ENCODE assay signal across 1 cellular context in genomic region chr16:5032748-5033167, GRCh38.
TF ChIP-seq lines count a peak whose summit lies in the region.

No MANE protein-coding gene starts in this region.

TF ChIP-seq in HepG2, 621 proteins besides CTCF, POLR2A, EP300 and RAD21 (continued from another document and continues in another):
- TF ChIP-seq ELK4 (CRISPR knock-in tag; IDR thresholded peaks at IDR 0.05; ENCODE audit: borderline replicate concordance), result no peak
- no peak for TF ChIP-seq ATF2 (CRISPR knock-in tag; IDR thresholded peaks at IDR 0.05)
- TF ChIP-seq GABPB1 (CRISPR knock-in tag; IDR thresholded peaks at IDR 0.05), result no peak
- TF ChIP-seq RFX3 (CRISPR knock-in tag; IDR thresholded peaks at IDR 0.05), result no peak
- no peak for TF ChIP-seq CCDC6 (CRISPR knock-in tag; IDR thresholded peaks at IDR 0.05)
- no peak for TF ChIP-seq MED1 (CRISPR knock-in tag; IDR thresholded peaks at IDR 0.05)
- peak; percentile 70 for TF ChIP-seq PAXIP1 (CRISPR knock-in tag; conservative IDR thresholded peaks at IDR 0.05)
- TF ChIP-seq MLLT10 (CRISPR knock-in tag; IDR thresholded peaks at IDR 0.05), result no peak
- peak; percentile 58 for TF ChIP-seq TARDBP (CRISPR knock-in tag; IDR thresholded peaks at IDR 0.05)
- 0 out of 2 replicates have a peak, but pooled peaks have one; percentile 43 for TF ChIP-seq ZNF746 (CRISPR knock-in tag; IDR thresholded peaks at IDR 0.05)
- TF ChIP-seq ZNF512 (CRISPR knock-in tag; IDR thresholded peaks at IDR 0.05), result no peak
- TF ChIP-seq HOXA5 (CRISPR knock-in tag; IDR thresholded peaks at IDR 0.05), result no peak
- TF ChIP-seq NR0B2 (CRISPR knock-in tag; IDR thresholded peaks at IDR 0.05), result no peak
- TF ChIP-seq PPARG (CRISPR knock-in tag; conservative IDR thresholded peaks at IDR 0.05), result no peak; the same call in 1 of the 2 replicates
- no peak for TF ChIP-seq HIC2 (CRISPR knock-in tag; IDR thresholded peaks at IDR 0.05; ENCODE audit: low read depth)
- no peak for TF ChIP-seq ZNF7 (CRISPR knock-in tag; IDR thresholded peaks at IDR 0.05)
- TF ChIP-seq ZBTB38 (CRISPR knock-in tag; IDR thresholded peaks at IDR 0.05), result no peak
- peak; percentile 37; the same call in 1 of the 2 replicates for TF ChIP-seq SP5 (CRISPR knock-in tag; IDR thresholded peaks at IDR 0.05; ENCODE audit: borderline replicate concordance, low read depth)
- no peak for TF ChIP-seq ZFP36L1 (CRISPR knock-in tag; IDR thresholded peaks at IDR 0.05)
- no peak; the same call in none of the 2 replicates for TF ChIP-seq PATZ1 (CRISPR knock-in tag; IDR thresholded peaks at IDR 0.05)
- TF ChIP-seq ZNF33B (CRISPR knock-in tag; IDR thresholded peaks at IDR 0.05), result no peak; the same call in 1 of the 2 replicates
- no peak for TF ChIP-seq HMGXB4 (CRISPR knock-in tag; IDR thresholded peaks at IDR 0.05; ENCODE audit: borderline replicate concordance in 1 of 2, low read depth in 1 of 2)
- no peak for TF ChIP-seq ZNF260 (CRISPR knock-in tag; IDR thresholded peaks at IDR 0.05; ENCODE audit: borderline replicate concordance, low read depth)
- TF ChIP-seq FUBP1 (CRISPR knock-in tag; IDR thresholded peaks at IDR 0.05; ENCODE audit: borderline replicate concordance), result no peak
- no peak for TF ChIP-seq CSRNP1 (CRISPR knock-in tag; IDR thresholded peaks at IDR 0.05)
- TF ChIP-seq ATF3 (CRISPR knock-in tag; IDR thresholded peaks at IDR 0.05), result no peak
- TF ChIP-seq ZNF781 (CRISPR knock-in tag; IDR thresholded peaks at IDR 0.05; ENCODE audit: borderline replicate concordance, not compliant biosample characterization), result no peak
- no peak for TF ChIP-seq SP4 (CRISPR knock-in tag; IDR thresholded peaks at IDR 0.05)
- TF ChIP-seq GTF3A (CRISPR knock-in tag; conservative IDR thresholded peaks at IDR 0.05), result no peak
- TF ChIP-seq ZNF552 (CRISPR knock-in tag; IDR thresholded peaks at IDR 0.05; ENCODE audit: borderline replicate concordance), result no peak
- TF ChIP-seq CEBPB (IDR thresholded peaks at IDR 0.05; ENCODE audit: borderline replicate concordance, low read depth, low read length), result no peak
- TF ChIP-seq ZNF883 (CRISPR knock-in tag; IDR thresholded peaks at IDR 0.05; ENCODE audit: not compliant biosample characterization), result no peak
- TF ChIP-seq ZBTB43 (CRISPR knock-in tag; conservative IDR thresholded peaks at IDR 0.05), result no peak
- no peak for TF ChIP-seq RFX1 (IDR thresholded peaks at IDR 0.05)
- no peak for TF ChIP-seq HNRNPLL (IDR thresholded peaks at IDR 0.05; ENCODE audit: low read depth, low read length, poor library complexity, severe bottlenecking)
- no peak for TF ChIP-seq AHR (CRISPR knock-in tag; IDR thresholded peaks at IDR 0.05)
- TF ChIP-seq FOXK2 (IDR thresholded peaks at IDR 0.05), result peak; percentile 71
- no peak for TF ChIP-seq PTBP1 (IDR thresholded peaks at IDR 0.05; ENCODE audit: low read depth, low read length, poor library complexity, severe bottlenecking)
- no peak for TF ChIP-seq ZNF790 (CRISPR knock-in tag; IDR thresholded peaks at IDR 0.05; ENCODE audit: borderline replicate concordance)
